ENCODE assay signal across 28 cellular contexts in genomic region chr2:41434991-41435390, GRCh38.
"Had no signal": no experiment of that assay in that cellular context is flagged by ENCODE, and none has a peak within 500 bp of the region (broad histone marks: within the 10 kb centered on the region; RNA-seq: fewer than 3 reads in every experiment).

No MANE protein-coding gene starts in this region.

- H3K27me3 Mint-ChIP-seq: progenitor cell of endocrine pancreas; stimulated activated naive B cell treated with anti-CD40 and anti-IgM and Interleukin-4, amounts not matched to agents 10 μg/mL and 1 μg/mL and 100 μg/mL, for 72 hours; stimulated activated naive CD8-positive, alpha-beta T cell treated with anti-CD3 and anti-CD28 coated beads, Interleukin-15, Interleukin-2, amounts not matched to agents 100 ng/mL and 50 ng/mL, for 24 hours had no signal

- H3K36me3 ChIP-seq: neural progenitor cell, ovary, right lobe of liver, sigmoid colon, stomach, thoracic aorta, thyroid gland, tibial nerve, upper lobe of left lung, vagina had no signal

- H3K9ac ChIP-seq: neural progenitor cell, parathyroid adenoma had no signal

- H3K27ac ChIP-seq: neural progenitor cell, ovary, parathyroid adenoma, psoas muscle, right lobe of liver, sigmoid colon, stomach, thoracic aorta, thyroid gland, tibial nerve, upper lobe of left lung, vagina had no signal

- H3K4me1 ChIP-seq: neural progenitor cell, parathyroid adenoma, psoas muscle, right lobe of liver, stomach, thyroid gland, upper lobe of left lung, vagina had no signal

- H3K4me3 ChIP-seq: neural progenitor cell, ovary, psoas muscle, right lobe of liver, sigmoid colon, stomach, thoracic aorta, thyroid gland, tibial nerve, upper lobe of left lung, vagina had no signal

- H3K4me1 Mint-ChIP-seq: nephron progenitor cell; neural progenitor cell; stimulated activated effector memory CD8-positive, alpha-beta T cell treated with anti-CD3 and anti-CD28 coated beads, Interleukin-12 subunit alpha, Interleukin-12 subunit beta, amount 100 ng/mL, for 72 hours; stimulated activated naive B cell treated with anti-CD40 and anti-IgM and Interleukin-4, amounts not matched to agents 10 μg/mL and 1 μg/mL and 100 μg/mL, for 72 hours had no signal

- H3K9me3 ChIP-seq: ovary, right lobe of liver, thoracic aorta, thyroid gland, vagina had no signal

- H3K9me3 Mint-ChIP-seq: natural killer cell treated with Interleukin-12 subunit alpha and Interleukin-12 subunit beta and Interleukin-15 and Interleukin-18, amount 100 ng/mL, for 72 hours had no signal

- H3K27me3 ChIP-seq: neural progenitor cell, ovary, right lobe of liver, sigmoid colon, stomach, thyroid gland, tibial nerve, upper lobe of left lung, vagina had no signal

- H3K4me2 ChIP-seq: neural progenitor cell had no signal

- H3K4me3 Mint-ChIP-seq: natural killer cell treated with Interleukin-12 subunit alpha and Interleukin-12 subunit beta and Interleukin-15 and Interleukin-18, amount 100 ng/mL, for 72 hours; nephron progenitor cell; neural progenitor cell; stimulated activated effector memory CD8-positive, alpha-beta T cell treated with anti-CD3 and anti-CD28 coated beads, Interleukin-12 subunit alpha, Interleukin-12 subunit beta, amount 100 ng/mL, for 72 hours; stimulated activated naive B cell treated with anti-CD40 and anti-IgM and Interleukin-4, amounts not matched to agents 10 μg/mL and 1 μg/mL and 100 μg/mL, for 72 hours; stimulated activated naive CD8-positive, alpha-beta T cell treated with anti-CD3 and anti-CD28 coated beads, Interleukin-15, Interleukin-2, amounts not matched to agents 100 ng/mL and 50 ng/mL, for 24 hours had no signal

- H3K36me3 Mint-ChIP-seq: neural progenitor cell; stimulated activated effector memory CD8-positive, alpha-beta T cell treated with anti-CD3 and anti-CD28 coated beads, Interleukin-12 subunit alpha, Interleukin-12 subunit beta, amount 100 ng/mL, for 72 hours; stimulated activated naive B cell treated with anti-CD40 and anti-IgM and Interleukin-4, amounts not matched to agents 10 μg/mL and 1 μg/mL and 100 μg/mL, for 72 hours had no signal

- H3K79me2 ChIP-seq: parathyroid adenoma had no signal

- H3K27ac Mint-ChIP-seq: natural killer cell treated with Interleukin-12 subunit alpha and Interleukin-12 subunit beta and Interleukin-15 and Interleukin-18, amount 100 ng/mL, for 72 hours; nephron progenitor cell; neural progenitor cell; progenitor cell of endocrine pancreas; stimulated activated effector memory CD8-positive, alpha-beta T cell treated with anti-CD3 and anti-CD28 coated beads, Interleukin-12 subunit alpha, Interleukin-12 subunit beta, amount 100 ng/mL, for 72 hours; stimulated activated naive B cell treated with anti-CD40 and anti-IgM and Interleukin-4, amounts not matched to agents 10 μg/mL and 1 μg/mL and 100 μg/mL, for 72 hours; stimulated activated naive CD8-positive, alpha-beta T cell treated with anti-CD3 and anti-CD28 coated beads, Interleukin-15, Interleukin-2, amounts not matched to agents 100 ng/mL and 50 ng/mL, for 24 hours had no signal

- DNase-seq: nephron progenitor cell; occipital lobe; ovary; posterior cingulate gyrus; psoas muscle; right cardiac atrium; right lobe of liver; sigmoid colon; small intestine; stimulated activated CD4-positive, alpha-beta T cell treated with anti-CD3 and anti-CD28 coated beads, Interleukin-15, amount 100 ng/mL, for 24 hours; stimulated activated CD4-positive, alpha-beta T cell treated with anti-CD3 and anti-CD28 coated beads, Interleukin-2, amount 100 ng/mL, for 24 hours; stimulated activated CD4-positive, alpha-beta T cell treated with anti-CD3 and anti-CD28 coated beads, Interleukin-2, amount 100 ng/mL, for 48 hours; stimulated activated CD4-positive, alpha-beta T cell treated with anti-CD3 and anti-CD28 coated beads, Interleukin-4, amount 100 ng/mL, for 24 hours; stimulated activated naive B cell treated with anti-CD40 and anti-IgM and Interleukin-4, amounts not matched to agents 10 μg/mL and 1 μg/mL and 100 μg/mL, for 72 hours; stimulated activated naive CD4-positive, alpha-beta T cell treated with Interleukin-2 at 50 U/mL for 16 hours; stomach; thyroid gland; trophoblast cell; upper lobe of left lung had no signal

- H2AFZ ChIP-seq: neural progenitor cell, parathyroid adenoma had no signal
